In the genomic region with DNA sequence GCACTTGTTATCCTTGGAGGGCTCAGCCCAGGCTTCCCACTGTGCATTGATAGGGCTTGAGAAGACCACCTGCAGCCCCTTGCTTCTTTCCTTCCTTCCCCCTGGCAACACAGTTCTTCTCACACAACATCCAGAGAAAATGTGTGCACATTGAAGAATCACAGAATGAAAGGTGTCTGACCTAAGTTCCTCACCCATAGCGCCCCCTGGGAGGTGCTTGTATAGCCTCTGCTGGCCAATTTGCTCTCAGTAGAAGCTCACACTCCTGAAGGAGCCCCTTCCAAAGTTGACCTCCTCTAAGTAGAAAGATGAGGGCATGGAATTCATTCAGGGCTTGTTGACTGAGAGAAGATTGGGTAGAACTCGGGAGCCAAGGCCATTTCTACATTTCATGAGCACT, we compare ENCODE assay signal across 1 cellular context.
TF ChIP-seq lines count a peak whose summit lies in the region.

No MANE protein-coding gene starts in this region.

TF ChIP-seq in GM23338, 12 proteins besides CTCF, POLR2A, EP300 and RAD21:
- TF ChIP-seq, protein P1, sequence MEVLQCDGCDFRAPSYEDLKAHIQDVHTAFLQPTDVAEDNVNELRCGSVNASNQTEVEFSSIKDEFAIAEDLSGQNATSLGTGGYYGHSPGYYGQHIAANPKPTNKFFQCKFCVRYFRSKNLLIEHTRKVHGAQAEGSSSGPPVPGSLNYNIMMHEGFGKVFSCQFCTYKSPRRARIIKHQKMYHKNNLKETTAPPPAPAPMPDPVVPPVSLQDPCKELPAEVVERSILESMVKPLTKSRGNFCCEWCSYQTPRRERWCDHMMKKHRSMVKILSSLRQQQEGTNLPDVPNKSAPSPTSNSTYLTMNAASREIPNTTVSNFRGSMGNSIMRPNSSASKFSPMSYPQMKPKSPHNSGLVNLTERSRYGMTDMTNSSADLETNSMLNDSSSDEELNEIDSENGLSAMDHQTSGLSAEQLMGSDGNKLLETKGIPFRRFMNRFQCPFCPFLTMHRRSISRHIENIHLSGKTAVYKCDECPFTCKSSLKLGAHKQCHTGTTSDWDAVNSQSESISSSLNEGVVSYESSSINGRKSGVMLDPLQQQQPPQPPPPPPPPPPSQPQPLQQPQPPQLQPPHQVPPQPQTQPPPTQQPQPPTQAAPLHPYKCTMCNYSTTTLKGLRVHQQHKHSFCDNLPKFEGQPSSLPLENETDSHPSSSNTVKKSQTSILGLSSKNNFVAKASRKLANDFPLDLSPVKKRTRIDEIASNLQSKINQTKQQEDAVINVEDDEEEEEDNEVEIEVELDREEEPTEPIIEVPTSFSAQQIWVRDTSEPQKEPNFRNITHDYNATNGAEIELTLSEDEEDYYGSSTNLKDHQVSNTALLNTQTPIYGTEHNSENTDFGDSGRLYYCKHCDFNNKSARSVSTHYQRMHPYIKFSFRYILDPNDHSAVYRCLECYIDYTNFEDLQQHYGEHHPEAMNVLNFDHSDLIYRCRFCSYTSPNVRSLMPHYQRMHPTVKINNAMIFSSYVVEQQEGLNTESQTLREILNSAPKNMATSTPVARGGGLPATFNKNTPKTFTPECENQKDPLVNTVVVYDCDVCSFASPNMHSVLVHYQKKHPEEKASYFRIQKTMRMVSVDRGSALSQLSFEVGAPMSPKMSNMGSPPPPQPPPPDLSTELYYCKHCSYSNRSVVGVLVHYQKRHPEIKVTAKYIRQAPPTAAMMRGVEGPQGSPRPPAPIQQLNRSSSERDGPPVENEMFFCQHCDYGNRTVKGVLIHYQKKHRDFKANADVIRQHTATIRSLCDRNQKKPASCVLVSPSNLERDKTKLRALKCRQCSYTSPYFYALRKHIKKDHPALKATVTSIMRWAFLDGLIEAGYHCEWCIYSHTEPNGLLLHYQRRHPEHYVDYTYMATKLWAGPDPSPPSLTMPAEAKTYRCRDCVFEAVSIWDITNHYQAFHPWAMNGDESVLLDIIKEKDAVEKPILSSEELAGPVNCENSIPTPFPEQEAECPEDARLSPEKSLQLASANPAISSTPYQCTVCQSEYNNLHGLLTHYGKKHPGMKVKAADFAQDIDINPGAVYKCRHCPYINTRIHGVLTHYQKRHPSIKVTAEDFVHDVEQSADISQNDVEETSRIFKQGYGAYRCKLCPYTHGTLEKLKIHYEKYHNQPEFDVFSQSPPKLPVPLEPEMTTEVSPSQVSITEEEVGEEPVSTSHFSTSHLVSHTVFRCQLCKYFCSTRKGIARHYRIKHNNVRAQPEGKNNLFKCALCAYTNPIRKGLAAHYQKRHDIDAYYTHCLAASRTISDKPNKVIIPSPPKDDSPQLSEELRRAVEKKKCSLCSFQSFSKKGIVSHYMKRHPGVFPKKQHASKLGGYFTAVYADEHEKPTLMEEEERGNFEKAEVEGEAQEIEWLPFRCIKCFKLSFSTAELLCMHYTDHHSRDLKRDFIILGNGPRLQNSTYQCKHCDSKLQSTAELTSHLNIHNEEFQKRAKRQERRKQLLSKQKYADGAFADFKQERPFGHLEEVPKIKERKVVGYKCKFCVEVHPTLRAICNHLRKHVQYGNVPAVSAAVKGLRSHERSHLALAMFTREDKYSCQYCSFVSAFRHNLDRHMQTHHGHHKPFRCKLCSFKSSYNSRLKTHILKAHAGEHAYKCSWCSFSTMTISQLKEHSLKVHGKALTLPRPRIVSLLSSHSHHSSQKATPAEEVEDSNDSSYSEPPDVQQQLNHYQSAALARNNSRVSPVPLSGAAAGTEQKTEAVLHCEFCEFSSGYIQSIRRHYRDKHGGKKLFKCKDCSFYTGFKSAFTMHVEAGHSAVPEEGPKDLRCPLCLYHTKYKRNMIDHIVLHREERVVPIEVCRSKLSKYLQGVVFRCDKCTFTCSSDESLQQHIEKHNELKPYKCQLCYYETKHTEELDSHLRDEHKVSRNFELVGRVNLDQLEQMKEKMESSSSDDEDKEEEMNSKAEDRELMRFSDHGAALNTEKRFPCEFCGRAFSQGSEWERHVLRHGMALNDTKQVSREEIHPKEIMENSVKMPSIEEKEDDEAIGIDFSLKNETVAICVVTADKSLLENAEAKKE (CRISPR knock-in tag; IDR thresholded peaks at IDR 0.05) = peak; percentile 32; the same call in 1 of the 2 replicates
- no peak for TF ChIP-seq STAT1 (IDR thresholded peaks at IDR 0.05; ENCODE audit: unreplicated experiment)
- TF ChIP-seq POLR2AphosphoS5 (IDR thresholded peaks at IDR 0.05; ENCODE audit: low read depth) = no peak
- TF ChIP-seq EZH2 (IDR thresholded peaks at IDR 0.05; ENCODE audit: low read depth, unreplicated experiment) = no peak
